Comparison of ENCODE assay signal across 1 cellular context in the genomic region with DNA sequence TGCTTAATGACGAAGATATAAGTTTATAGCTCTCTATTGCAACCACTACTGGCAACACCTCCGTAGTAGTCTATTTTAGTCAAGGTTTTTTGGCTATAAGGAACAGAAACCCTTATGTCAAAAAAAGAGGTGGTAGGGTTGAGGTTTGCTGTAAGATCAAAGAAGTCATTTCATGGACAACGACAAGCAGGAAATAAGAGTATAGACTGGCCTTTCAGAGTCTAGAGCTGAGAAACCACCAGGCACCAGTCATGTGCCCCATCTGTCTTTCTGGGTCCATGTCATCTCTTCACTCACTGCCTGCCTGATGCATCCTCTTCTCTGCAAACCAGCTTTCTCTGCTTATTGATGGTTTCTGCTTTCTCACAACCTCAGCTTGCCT.
TF ChIP-seq lines count a peak whose summit lies in the region.

No MANE protein-coding gene starts in this region.

TF ChIP-seq in GM12878, 131 proteins besides CTCF, POLR2A, EP300 and RAD21 (continued from another document and continues in another):
- TF ChIP-seq, protein P1, sequence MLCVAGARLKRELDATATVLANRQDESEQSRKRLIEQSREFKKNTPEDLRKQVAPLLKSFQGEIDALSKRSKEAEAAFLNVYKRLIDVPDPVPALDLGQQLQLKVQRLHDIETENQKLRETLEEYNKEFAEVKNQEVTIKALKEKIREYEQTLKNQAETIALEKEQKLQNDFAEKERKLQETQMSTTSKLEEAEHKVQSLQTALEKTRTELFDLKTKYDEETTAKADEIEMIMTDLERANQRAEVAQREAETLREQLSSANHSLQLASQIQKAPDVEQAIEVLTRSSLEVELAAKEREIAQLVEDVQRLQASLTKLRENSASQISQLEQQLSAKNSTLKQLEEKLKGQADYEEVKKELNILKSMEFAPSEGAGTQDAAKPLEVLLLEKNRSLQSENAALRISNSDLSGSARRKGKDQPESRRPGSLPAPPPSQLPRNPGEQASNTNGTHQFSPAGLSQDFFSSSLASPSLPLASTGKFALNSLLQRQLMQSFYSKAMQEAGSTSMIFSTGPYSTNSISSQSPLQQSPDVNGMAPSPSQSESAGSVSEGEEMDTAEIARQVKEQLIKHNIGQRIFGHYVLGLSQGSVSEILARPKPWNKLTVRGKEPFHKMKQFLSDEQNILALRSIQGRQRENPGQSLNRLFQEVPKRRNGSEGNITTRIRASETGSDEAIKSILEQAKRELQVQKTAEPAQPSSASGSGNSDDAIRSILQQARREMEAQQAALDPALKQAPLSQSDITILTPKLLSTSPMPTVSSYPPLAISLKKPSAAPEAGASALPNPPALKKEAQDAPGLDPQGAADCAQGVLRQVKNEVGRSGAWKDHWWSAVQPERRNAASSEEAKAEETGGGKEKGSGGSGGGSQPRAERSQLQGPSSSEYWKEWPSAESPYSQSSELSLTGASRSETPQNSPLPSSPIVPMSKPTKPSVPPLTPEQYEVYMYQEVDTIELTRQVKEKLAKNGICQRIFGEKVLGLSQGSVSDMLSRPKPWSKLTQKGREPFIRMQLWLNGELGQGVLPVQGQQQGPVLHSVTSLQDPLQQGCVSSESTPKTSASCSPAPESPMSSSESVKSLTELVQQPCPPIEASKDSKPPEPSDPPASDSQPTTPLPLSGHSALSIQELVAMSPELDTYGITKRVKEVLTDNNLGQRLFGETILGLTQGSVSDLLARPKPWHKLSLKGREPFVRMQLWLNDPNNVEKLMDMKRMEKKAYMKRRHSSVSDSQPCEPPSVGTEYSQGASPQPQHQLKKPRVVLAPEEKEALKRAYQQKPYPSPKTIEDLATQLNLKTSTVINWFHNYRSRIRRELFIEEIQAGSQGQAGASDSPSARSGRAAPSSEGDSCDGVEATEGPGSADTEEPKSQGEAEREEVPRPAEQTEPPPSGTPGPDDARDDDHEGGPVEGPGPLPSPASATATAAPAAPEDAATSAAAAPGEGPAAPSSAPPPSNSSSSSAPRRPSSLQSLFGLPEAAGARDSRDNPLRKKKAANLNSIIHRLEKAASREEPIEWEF (IDR thresholded peaks at IDR 0.05; ENCODE audit: insufficient replicate concordance, low read depth, low read length) = no peak
- TF ChIP-seq NFIC (IDR thresholded peaks at IDR 0.05; ENCODE audit: low read depth, low read length) = peak; percentile 79
- TF ChIP-seq STAT3 (IDR thresholded peaks at IDR 0.05; ENCODE audit: low read depth, low read length) = peak; percentile 32; the same call in 1 of the 2 replicates
- TF ChIP-seq IKZF1 (conservative IDR thresholded peaks at IDR 0.05) = peak; percentile 85
- peak; percentile 61; the same call in 1 of the 2 replicates for TF ChIP-seq PAX5 (IDR thresholded peaks at IDR 0.05; ENCODE audit: borderline replicate concordance, low read depth, low read length)
- TF ChIP-seq, protein P2, sequence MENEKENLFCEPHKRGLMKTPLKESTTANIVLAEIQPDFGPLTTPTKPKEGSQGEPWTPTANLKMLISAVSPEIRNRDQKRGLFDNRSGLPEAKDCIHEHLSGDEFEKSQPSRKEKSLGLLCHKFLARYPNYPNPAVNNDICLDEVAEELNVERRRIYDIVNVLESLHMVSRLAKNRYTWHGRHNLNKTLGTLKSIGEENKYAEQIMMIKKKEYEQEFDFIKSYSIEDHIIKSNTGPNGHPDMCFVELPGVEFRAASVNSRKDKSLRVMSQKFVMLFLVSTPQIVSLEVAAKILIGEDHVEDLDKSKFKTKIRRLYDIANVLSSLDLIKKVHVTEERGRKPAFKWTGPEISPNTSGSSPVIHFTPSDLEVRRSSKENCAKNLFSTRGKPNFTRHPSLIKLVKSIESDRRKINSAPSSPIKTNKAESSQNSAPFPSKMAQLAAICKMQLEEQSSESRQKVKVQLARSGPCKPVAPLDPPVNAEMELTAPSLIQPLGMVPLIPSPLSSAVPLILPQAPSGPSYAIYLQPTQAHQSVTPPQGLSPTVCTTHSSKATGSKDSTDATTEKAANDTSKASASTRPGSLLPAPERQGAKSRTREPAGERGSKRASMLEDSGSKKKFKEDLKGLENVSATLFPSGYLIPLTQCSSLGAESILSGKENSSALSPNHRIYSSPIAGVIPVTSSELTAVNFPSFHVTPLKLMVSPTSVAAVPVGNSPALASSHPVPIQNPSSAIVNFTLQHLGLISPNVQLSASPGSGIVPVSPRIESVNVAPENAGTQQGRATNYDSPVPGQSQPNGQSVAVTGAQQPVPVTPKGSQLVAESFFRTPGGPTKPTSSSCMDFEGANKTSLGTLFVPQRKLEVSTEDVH (IDR thresholded peaks at IDR 0.05; ENCODE audit: low read depth, partially characterized antibody) = peak; percentile 35
- TF ChIP-seq CREM (IDR thresholded peaks at IDR 0.05; ENCODE audit: low read depth) = peak; percentile 83
- peak; percentile 66; the same call in 1 of the 2 replicates for TF ChIP-seq CBFB (IDR thresholded peaks at IDR 0.05; ENCODE audit: low read depth)
- TF ChIP-seq BHLHE40 (IDR thresholded peaks at IDR 0.05; ENCODE audit: borderline replicate concordance in 1 of 2, low read depth in 2 of 2, low read length in 1 of 2) = peak; percentile 92 to 94
- TF ChIP-seq, protein P3, sequence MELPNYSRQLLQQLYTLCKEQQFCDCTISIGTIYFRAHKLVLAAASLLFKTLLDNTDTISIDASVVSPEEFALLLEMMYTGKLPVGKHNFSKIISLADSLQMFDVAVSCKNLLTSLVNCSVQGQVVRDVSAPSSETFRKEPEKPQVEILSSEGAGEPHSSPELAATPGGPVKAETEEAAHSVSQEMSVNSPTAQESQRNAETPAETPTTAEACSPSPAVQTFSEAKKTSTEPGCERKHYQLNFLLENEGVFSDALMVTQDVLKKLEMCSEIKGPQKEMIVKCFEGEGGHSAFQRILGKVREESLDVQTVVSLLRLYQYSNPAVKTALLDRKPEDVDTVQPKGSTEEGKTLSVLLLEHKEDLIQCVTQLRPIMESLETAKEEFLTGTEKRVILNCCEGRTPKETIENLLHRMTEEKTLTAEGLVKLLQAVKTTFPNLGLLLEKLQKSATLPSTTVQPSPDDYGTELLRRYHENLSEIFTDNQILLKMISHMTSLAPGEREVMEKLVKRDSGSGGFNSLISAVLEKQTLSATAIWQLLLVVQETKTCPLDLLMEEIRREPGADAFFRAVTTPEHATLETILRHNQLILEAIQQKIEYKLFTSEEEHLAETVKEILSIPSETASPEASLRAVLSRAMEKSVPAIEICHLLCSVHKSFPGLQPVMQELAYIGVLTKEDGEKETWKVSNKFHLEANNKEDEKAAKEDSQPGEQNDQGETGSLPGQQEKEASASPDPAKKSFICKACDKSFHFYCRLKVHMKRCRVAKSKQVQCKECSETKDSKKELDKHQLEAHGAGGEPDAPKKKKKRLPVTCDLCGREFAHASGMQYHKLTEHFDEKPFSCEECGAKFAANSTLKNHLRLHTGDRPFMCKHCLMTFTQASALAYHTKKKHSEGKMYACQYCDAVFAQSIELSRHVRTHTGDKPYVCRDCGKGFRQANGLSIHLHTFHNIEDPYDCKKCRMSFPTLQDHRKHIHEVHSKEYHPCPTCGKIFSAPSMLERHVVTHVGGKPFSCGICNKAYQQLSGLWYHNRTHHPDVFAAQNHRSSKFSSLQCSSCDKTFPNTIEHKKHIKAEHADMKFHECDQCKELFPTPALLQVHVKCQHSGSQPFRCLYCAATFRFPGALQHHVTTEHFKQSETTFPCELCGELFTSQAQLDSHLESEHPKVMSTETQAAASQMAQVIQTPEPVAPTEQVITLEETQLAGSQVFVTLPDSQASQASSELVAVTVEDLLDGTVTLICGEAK (IDR thresholded peaks at IDR 0.05; ENCODE audit: borderline replicate concordance) = no peak
- TF ChIP-seq, protein P4, sequence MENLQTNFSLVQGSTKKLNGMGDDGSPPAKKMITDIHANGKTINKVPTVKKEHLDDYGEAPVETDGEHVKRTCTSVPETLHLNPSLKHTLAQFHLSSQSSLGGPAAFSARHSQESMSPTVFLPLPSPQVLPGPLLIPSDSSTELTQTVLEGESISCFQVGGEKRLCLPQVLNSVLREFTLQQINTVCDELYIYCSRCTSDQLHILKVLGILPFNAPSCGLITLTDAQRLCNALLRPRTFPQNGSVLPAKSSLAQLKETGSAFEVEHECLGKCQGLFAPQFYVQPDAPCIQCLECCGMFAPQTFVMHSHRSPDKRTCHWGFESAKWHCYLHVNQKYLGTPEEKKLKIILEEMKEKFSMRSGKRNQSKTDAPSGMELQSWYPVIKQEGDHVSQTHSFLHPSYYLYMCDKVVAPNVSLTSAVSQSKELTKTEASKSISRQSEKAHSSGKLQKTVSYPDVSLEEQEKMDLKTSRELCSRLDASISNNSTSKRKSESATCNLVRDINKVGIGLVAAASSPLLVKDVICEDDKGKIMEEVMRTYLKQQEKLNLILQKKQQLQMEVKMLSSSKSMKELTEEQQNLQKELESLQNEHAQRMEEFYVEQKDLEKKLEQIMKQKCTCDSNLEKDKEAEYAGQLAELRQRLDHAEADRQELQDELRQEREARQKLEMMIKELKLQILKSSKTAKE (IDR thresholded peaks at IDR 0.05; ENCODE audit: low read depth, poor library complexity, severe bottlenecking) = peak; percentile 94
- peak; percentile 57; the same call in 1 of the 2 replicates for TF ChIP-seq ZNF384 (IDR thresholded peaks at IDR 0.05; ENCODE audit: borderline replicate concordance, low read depth, low read length)
- TF ChIP-seq, protein P5, sequence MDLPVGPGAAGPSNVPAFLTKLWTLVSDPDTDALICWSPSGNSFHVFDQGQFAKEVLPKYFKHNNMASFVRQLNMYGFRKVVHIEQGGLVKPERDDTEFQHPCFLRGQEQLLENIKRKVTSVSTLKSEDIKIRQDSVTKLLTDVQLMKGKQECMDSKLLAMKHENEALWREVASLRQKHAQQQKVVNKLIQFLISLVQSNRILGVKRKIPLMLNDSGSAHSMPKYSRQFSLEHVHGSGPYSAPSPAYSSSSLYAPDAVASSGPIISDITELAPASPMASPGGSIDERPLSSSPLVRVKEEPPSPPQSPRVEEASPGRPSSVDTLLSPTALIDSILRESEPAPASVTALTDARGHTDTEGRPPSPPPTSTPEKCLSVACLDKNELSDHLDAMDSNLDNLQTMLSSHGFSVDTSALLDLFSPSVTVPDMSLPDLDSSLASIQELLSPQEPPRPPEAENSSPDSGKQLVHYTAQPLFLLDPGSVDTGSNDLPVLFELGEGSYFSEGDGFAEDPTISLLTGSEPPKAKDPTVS (IDR thresholded peaks at IDR 0.05; ENCODE audit: low read depth, low read length) = no peak
- TF ChIP-seq POLR2AphosphoS5 (IDR thresholded peaks at IDR 0.05; ENCODE audit: low read length) = no peak
- TF ChIP-seq MTA2 (IDR thresholded peaks at IDR 0.05; ENCODE audit: low read depth) = peak; percentile 96
- TF ChIP-seq TCF12 (IDR thresholded peaks at IDR 0.05; ENCODE audit: low read depth, low read length) = peak; percentile 79
- 0 out of 2 replicates have a peak, but pooled peaks have one; percentile 34 for TF ChIP-seq CREB1 (IDR thresholded peaks at IDR 0.05; ENCODE audit: low read depth)
- TF ChIP-seq NRF1 (conservative IDR thresholded peaks at IDR 0.05; ENCODE audit: low read depth, low read length) = no peak
- TF ChIP-seq PML (IDR thresholded peaks at IDR 0.05; ENCODE audit: low read length) = no peak
- TF ChIP-seq CEBPB (IDR thresholded peaks at IDR 0.05; ENCODE audit: borderline replicate concordance in 1 of 2, low read depth in 2 of 2, low read length in 2 of 2) = peak in 1 of 2 experiments; percentile 50; a peak in 1 of 4 replicates
- peak; percentile 95 for TF ChIP-seq RUNX3 (IDR thresholded peaks at IDR 0.05; ENCODE audit: low read length)
- TF ChIP-seq CHD2 (IDR thresholded peaks at IDR 0.05; ENCODE audit: borderline replicate concordance, low read depth, low read length) = peak; percentile 46; the same call in 1 of the 2 replicates
- TF ChIP-seq, protein P6, sequence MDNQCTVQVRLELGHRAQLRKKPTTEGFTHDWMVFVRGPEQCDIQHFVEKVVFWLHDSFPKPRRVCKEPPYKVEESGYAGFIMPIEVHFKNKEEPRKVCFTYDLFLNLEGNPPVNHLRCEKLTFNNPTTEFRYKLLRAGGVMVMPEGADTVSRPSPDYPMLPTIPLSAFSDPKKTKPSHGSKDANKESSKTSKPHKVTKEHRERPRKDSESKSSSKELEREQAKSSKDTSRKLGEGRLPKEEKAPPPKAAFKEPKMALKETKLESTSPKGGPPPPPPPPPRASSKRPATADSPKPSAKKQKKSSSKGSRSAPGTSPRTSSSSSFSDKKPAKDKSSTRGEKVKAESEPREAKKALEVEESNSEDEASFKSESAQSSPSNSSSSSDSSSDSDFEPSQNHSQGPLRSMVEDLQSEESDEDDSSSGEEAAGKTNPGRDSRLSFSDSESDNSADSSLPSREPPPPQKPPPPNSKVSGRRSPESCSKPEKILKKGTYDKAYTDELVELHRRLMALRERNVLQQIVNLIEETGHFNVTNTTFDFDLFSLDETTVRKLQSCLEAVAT (IDR thresholded peaks at IDR 0.05) = peak; percentile 94
- no peak for TF ChIP-seq ZSCAN29 (IDR thresholded peaks at IDR 0.05)
- TF ChIP-seq, protein P7, sequence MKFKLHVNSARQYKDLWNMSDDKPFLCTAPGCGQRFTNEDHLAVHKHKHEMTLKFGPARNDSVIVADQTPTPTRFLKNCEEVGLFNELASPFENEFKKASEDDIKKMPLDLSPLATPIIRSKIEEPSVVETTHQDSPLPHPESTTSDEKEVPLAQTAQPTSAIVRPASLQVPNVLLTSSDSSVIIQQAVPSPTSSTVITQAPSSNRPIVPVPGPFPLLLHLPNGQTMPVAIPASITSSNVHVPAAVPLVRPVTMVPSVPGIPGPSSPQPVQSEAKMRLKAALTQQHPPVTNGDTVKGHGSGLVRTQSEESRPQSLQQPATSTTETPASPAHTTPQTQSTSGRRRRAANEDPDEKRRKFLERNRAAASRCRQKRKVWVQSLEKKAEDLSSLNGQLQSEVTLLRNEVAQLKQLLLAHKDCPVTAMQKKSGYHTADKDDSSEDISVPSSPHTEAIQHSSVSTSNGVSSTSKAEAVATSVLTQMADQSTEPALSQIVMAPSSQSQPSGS (IDR thresholded peaks at IDR 0.05; ENCODE audit: low read length) = peak; percentile 56
- TF ChIP-seq KAT2A (conservative IDR thresholded peaks at IDR 0.05; ENCODE audit: control insufficient read depth, low read depth, low read length) = no peak
- TF ChIP-seq, protein P8, sequence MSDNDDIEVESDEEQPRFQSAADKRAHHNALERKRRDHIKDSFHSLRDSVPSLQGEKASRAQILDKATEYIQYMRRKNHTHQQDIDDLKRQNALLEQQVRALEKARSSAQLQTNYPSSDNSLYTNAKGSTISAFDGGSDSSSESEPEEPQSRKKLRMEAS (IDR thresholded peaks at IDR 0.05; ENCODE audit: low read depth, low read length) = no peak
- peak; percentile 91 for TF ChIP-seq MEF2A (IDR thresholded peaks at IDR 0.05; ENCODE audit: insufficient read depth, low read depth, low read length)
- TF ChIP-seq MYB (IDR thresholded peaks at IDR 0.05; ENCODE audit: borderline replicate concordance, low read depth, low read length) = no peak
- TF ChIP-seq SREBF2 (IDR thresholded peaks at IDR 0.05; ENCODE audit: low read length) = no peak
- TF ChIP-seq, protein P9, sequence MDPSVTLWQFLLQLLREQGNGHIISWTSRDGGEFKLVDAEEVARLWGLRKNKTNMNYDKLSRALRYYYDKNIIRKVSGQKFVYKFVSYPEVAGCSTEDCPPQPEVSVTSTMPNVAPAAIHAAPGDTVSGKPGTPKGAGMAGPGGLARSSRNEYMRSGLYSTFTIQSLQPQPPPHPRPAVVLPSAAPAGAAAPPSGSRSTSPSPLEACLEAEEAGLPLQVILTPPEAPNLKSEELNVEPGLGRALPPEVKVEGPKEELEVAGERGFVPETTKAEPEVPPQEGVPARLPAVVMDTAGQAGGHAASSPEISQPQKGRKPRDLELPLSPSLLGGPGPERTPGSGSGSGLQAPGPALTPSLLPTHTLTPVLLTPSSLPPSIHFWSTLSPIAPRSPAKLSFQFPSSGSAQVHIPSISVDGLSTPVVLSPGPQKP (IDR thresholded peaks at IDR 0.05; ENCODE audit: low read depth, low read length) = no peak
- TF ChIP-seq BCL11A (IDR thresholded peaks at IDR 0.05; ENCODE audit: low read depth, low read length) = peak; percentile 64
- TF ChIP-seq ZNF217 (IDR thresholded peaks at IDR 0.05) = 0 out of 2 replicates have a peak, but pooled peaks have one; percentile 57
- no peak for TF ChIP-seq ZNF207 (IDR thresholded peaks at IDR 0.05; ENCODE audit: borderline replicate concordance)
